Comparison of ENCODE assay signal across 27 cellular contexts in genomic region chr20:46025376-46025783, GRCh38. TPM values are rescaled to one million over a fixed set of nuclear protein-coding genes. Genes with fewer than 3 reads are reported as not detected.
DNase-seq lines count a peak whose midpoint lies in the region; ATAC-seq, FAIRE-seq and TF ChIP-seq lines count a peak whose summit lies in the region.
"Had no signal": no experiment of that assay in that cellular context is flagged by ENCODE, and none has a peak within 500 bp of the region (broad histone marks: within the 10 kb centered on the region; RNA-seq: fewer than 3 reads in every experiment).

No MANE protein-coding gene starts in this region.

- 0 out of 5 replicates have a peak, but pooled peaks cover 0 to under 1% of the 10 kb centered on the region in 2 experiments for H3K27me3 ChIP-seq in HepG2 (ENCODE audit: control insufficient read depth in 1 of 2, insufficient read depth in 2 of 2, low read length in 2 of 2)
- peaks cover 7 to 10% of the 10 kb centered on the region in 2 donors for H3K27me3 ChIP-seq in right lobe of liver

- no peak overlapping the region for H3K4me2 ChIP-seq in HepG2 (ENCODE audit: low read depth, low read length)

- no TSS peak for BruUV-seq in HepG2 (replicated peaks; lab: Mats Ljungman, UMichigan)

- H3K27ac ChIP-seq in HepG2 (ENCODE audit: extremely low read length, insufficient read depth, low read length) (no peak overlapping the region), right lobe of liver (no peak overlapping the region), temporal lobe (ENCODE audit: low read depth, low read length) (peak overlapping the region; percentile 44)
- H3K27ac ChIP-seq: HL-60 had no signal

- H3K4me1 ChIP-seq in HepG2 (ENCODE audit: insufficient read depth, low read length): peaks cover 18% of the 10 kb centered on the region
- H3K4me1 ChIP-seq in right lobe of liver: no peaks in the 10 kb centered on the region

- intact Hi-C loops in HepG2 (cut with micrococcal nuclease; ENCODE audit: unreplicated experiment) (no loop called here), right lobe of liver (cut with DNase I) (loop anchor here (10.0 kb wide), 2 partner anchors 49 to 149 kb away; no protein-coding TSS in a partner anchor), natural killer cell (cut with micrococcal nuclease) (loop anchor here (10.0 kb wide), 1 partner anchor 659 kb away; the partner anchor contains the start of gene TP53RK)

- TF ChIP-seq RAD21 in HepG2 (CRISPR knock-in tag; IDR thresholded peaks at IDR 0.05): no peak

- H3K4me3 ChIP-seq in HepG2 (replicated peaks in 1 of 3; ENCODE audit: insufficient read depth in 1 of 3, low read depth in 2 of 3, low read length in 3 of 3) (no peak overlapping the region), right lobe of liver (no peak overlapping the region)
- H3K4me3 ChIP-seq: MG63 had no signal

- ATAC-seq in HepG2: no peak
- ATAC-seq in right lobe of liver: no peak
- ATAC-seq in GM18909 (IDR thresholded peaks at IDR 0.05; ENCODE audit: poor library complexity, unreplicated experiment): no peak
- no peak for ATAC-seq in HG03196 (IDR thresholded peaks at IDR 0.05; ENCODE audit: unreplicated experiment)
- no peak for ATAC-seq in natural killer cell
- ATAC-seq: Right ventricle myocardium inferior had no signal

- DNase-seq in HepG2 (ENCODE audit: low spot score) (no peak), right lobe of liver (no peak), NCI-H2227 (lab: John Stamatoyannopoulos, UW; ENCODE audit: unreplicated experiment) (peak; percentile 80), cerebellum (ENCODE audit: low spot score) (peak; percentile 48), natural killer cell (no peak)
- DNase-seq: ACHN, GF-D8, Kasumi-1, MG63, NCI-H1048, NCI-H1694 treated with DMSO at 0.1 percent for 48 hours, NCI-H2107, NCI-H774 had no signal

- in situ Hi-C loops in HepG2 (cut with HindIII; ENCODE audit: extremely low pct_ligation_motif_present, low pct_unique_long_range_greater_than_20kb): loop anchor here (10.0 kb wide), 1 partner anchor 149 kb away; no protein-coding TSS in a partner anchor

- no peak for FAIRE-seq in HepG2 (lab: Jason Lieb, UNC)
- FAIRE-seq: GM19239, H1, RCC 7860 had no signal

- H3K9me3 ChIP-seq in HepG2 (ENCODE audit: low read length) (no peaks in the 10 kb centered on the region), right lobe of liver (no peaks in the 10 kb centered on the region)
- H3K9me3 ChIP-seq: MG63 had no signal

- no peaks in the 10 kb centered on the region for H3K36me3 ChIP-seq in HepG2 (replicated peaks in 1 of 2; ENCODE audit: control insufficient read depth in 1 of 2, insufficient read depth in 2 of 2, low read length in 2 of 2)
- H3K36me3 ChIP-seq in right lobe of liver: no peaks in the 10 kb centered on the region
- H3K36me3 ChIP-seq: MG63 had no signal

- H3K27me3 Mint-ChIP-seq in natural killer cell (ENCODE audit: low read depth in 2 of 2): peaks cover 44 to 52% of the 10 kb centered on the region in 2 donors

- no peaks in the 10 kb centered on the region for H3K36me3 Mint-ChIP-seq in natural killer cell
- H3K36me3 Mint-ChIP-seq: IgD-negative memory B cell had no signal

- no peak overlapping the region for H3K9ac ChIP-seq in HepG2 (ENCODE audit: insufficient read depth, low read depth, low read length)

- no peak overlapping the region for H3K27ac Mint-ChIP-seq in natural killer cell
- H3K27ac Mint-ChIP-seq: CD14-positive monocyte; T-helper 2 cell treated with Interferon-gamma antibody and Interleukin-4, amounts not matched to agents 5 μg/mL and 100 μg/mL, for 36 hours had no signal

- no peak overlapping the region for H2AFZ ChIP-seq in HepG2 (ENCODE audit: low read length)

- peaks cover 25 to 26% of the 10 kb centered on the region in 2 donors for H3K4me1 Mint-ChIP-seq in natural killer cell

- POLR2A ChIA-PET in HepG2 (lab: Yijun Ruan, JAX): no interaction called here

- no peaks in the 10 kb centered on the region for H3K79me2 ChIP-seq in HepG2 (ENCODE audit: insufficient read depth, low read length)

- no peaks in the 10 kb centered on the region for H3K9me3 Mint-ChIP-seq in natural killer cell
- H3K9me3 Mint-ChIP-seq: IgD-negative memory B cell; T-helper 2 cell treated with Interferon-gamma antibody and Interleukin-4, amounts not matched to agents 5 μg/mL and 100 μg/mL, for 36 hours had no signal

- no peak overlapping the region for H3K4me3 Mint-ChIP-seq in natural killer cell
- H3K4me3 Mint-ChIP-seq: CD14-positive monocyte; IgD-negative memory B cell; T-helper 2 cell treated with Interferon-gamma antibody and Interleukin-4, amounts not matched to agents 5 μg/mL and 100 μg/mL, for 36 hours had no signal

- CTCF ChIA-PET in HepG2 (lab: Yijun Ruan, JAX; ENCODE audit: low intra/inter-chr PET ratio, low total read pairs): interaction anchor here (1.0 kb wide), 1 partner anchor 149 kb away, joined by 3 read pairs; no protein-coding TSS in a partner anchor

- WGBS in HepG2 (ENCODE audit: low lambda C conversion rate): 20% methylated on average over 10 of the region's 10 CpGs
- 51% methylated on average over 10 of the region's 10 CpGs for WGBS in right lobe of liver (ENCODE audit: insufficient coverage, low coverage, low lambda C conversion rate, missing lambda C conversion rate)

- TF ChIP-seq POLR2A in HepG2 (IDR thresholded peaks at IDR 0.05; ENCODE audit: insufficient read depth in 1 of 2, low read depth in 2 of 2, low read length in 2 of 2): no peak
- TF ChIP-seq POLR2A in right lobe of liver (IDR thresholded peaks at IDR 0.05): no peak

- H4K20me1 ChIP-seq in HepG2 (ENCODE audit: insufficient read depth, low read length): peaks cover 26% of the 10 kb centered on the region

- TF ChIP-seq CTCF in HepG2 (CRISPR knock-in tag; IDR thresholded peaks at IDR 0.05) (no peak), right lobe of liver (IDR thresholded peaks at IDR 0.05) (no peak), natural killer cell (IDR thresholded peaks at IDR 0.05) (no peak)

- TF ChIP-seq EP300 in HepG2 (IDR thresholded peaks at IDR 0.05; ENCODE audit: low read depth in 2 of 2, low read length in 2 of 2) (no peak), HepG2 (CRISPR knock-in tag; IDR thresholded peaks at IDR 0.05; ENCODE audit: borderline replicate concordance) (no peak)

RNA-seq across cellular contexts. Expression of gene SLC12A5, which starts 3.6 kb away (rescaled TPM):
- total RNA-seq in HepG2 (2016; rRNA removed; fragmentation: Illumina TruSeq; extraction: Trizol) (5.3 and 5.4 TPM in 2 replicates), right lobe of liver (under 1 TPM in 3 of 6 experiments, not detected in 3; 0.32 to 0.91 (median 0.64) TPM), cerebellum (26.0 TPM), temporal lobe (17.2 TPM), natural killer cell (under 1 TPM in 1 of 3 donors, not detected in 2; 0.85 TPM)
- 2.8 and 4.0 TPM in 2 replicates for total RNA-seq in HepG2 (2016; cell fraction: cytosol; rRNA removed; fragmentation: Illumina TruSeq; extraction: Trizol; ENCODE audit: low read depth)
- total RNA-seq in HepG2 (2016; cell fraction: insoluble cytoplasmic fraction; rRNA removed; fragmentation: Illumina TruSeq; extraction: Trizol): 4.2 and 4.4 TPM in 2 replicates
- 3.5 and 4.1 TPM in 2 replicates for total RNA-seq in HepG2 (2016; cell fraction: membrane; rRNA removed; fragmentation: Illumina TruSeq; extraction: Trizol)
- total RNA-seq in HepG2 (2016; cell fraction: nucleus; rRNA removed; fragmentation: Illumina TruSeq; extraction: Trizol): 3.0 and 3.9 TPM in 2 replicates
- 4.3 and 5.6 TPM in 2 replicates for polyA plus RNA-seq in HepG2 (2011; rRNA removed)
- polyA plus RNA-seq in HepG2 (2011; cell fraction: cytosol; rRNA removed): 4.5 and 6.3 TPM in 2 replicates
- 6.0 and 6.2 TPM in 2 replicates for polyA plus RNA-seq in HepG2 (2011; cell fraction: nucleus; rRNA removed)
- polyA plus RNA-seq in HepG2 (2012): 12.9 and 15.9 TPM in 2 replicates
- polyA plus RNA-seq in HepG2 (2016; cell fraction: cytosol; fragmentation: Illumina TruSeq; extraction: Trizol; ENCODE audit: low read depth): 27.8 and 30.6 TPM in 2 replicates
- polyA plus RNA-seq in HepG2 (2016; cell fraction: insoluble cytoplasmic fraction; fragmentation: Illumina TruSeq; extraction: Trizol; ENCODE audit: low read depth): 18.0 and 19.7 TPM in 2 replicates
- 33.5 and 42.8 TPM in 2 replicates for polyA plus RNA-seq in HepG2 (2016; cell fraction: membrane; fragmentation: Illumina TruSeq; extraction: Trizol; ENCODE audit: low read depth)
- polyA plus RNA-seq in HepG2 (2016; cell fraction: nucleus; fragmentation: Illumina TruSeq; extraction: Trizol; ENCODE audit: insufficient read depth, low read depth): 14.1 and 18.5 TPM in 2 replicates
- 2.3 and 2.5 TPM in 2 replicates for polyA minus RNA-seq in HepG2 (2011; rRNA and poly(A)+ RNA removed; ENCODE audit: low replicate concordance)
- 1.7 and 1.8 TPM in 2 replicates for polyA minus RNA-seq in HepG2 (2011; cell fraction: cytosol; rRNA and poly(A)+ RNA removed)
- 3.5 and 3.7 TPM in 2 replicates for polyA minus RNA-seq in HepG2 (2011; cell fraction: nucleus; rRNA and poly(A)+ RNA removed)
- total RNA-seq: Daoy, Right ventricle myocardium inferior had no signal
- polyA plus RNA-seq: CD14-positive monocyte had no signal

RNA-seq across cellular contexts. Expression of gene MMP9, which starts 16.7 kb away (rescaled TPM):
- total RNA-seq in HepG2 (2016; rRNA removed; fragmentation: Illumina TruSeq; extraction: Trizol) (not detected in 2 replicates), right lobe of liver (1 to 10 TPM in 4 of 6 experiments, under 1 TPM in 2; 0.61 to 2.4 (median 1.3) TPM), cerebellum (not detected), temporal lobe (0.25 TPM), natural killer cell (1 to 10 TPM; 2.0 to 2.8 (median 2.8) TPM)
- not detected in 2 replicates for total RNA-seq in HepG2 (2016; cell fraction: cytosol; rRNA removed; fragmentation: Illumina TruSeq; extraction: Trizol; ENCODE audit: low read depth)
- total RNA-seq in HepG2 (2016; cell fraction: insoluble cytoplasmic fraction; rRNA removed; fragmentation: Illumina TruSeq; extraction: Trizol): 0.06 TPM in 1 of 2 replicates, not detected in the other
- not detected in 2 replicates for total RNA-seq in HepG2 (2016; cell fraction: membrane; rRNA removed; fragmentation: Illumina TruSeq; extraction: Trizol)
- total RNA-seq in HepG2 (2016; cell fraction: nucleus; rRNA removed; fragmentation: Illumina TruSeq; extraction: Trizol): not detected in 2 replicates
- 0.03 TPM in 1 of 2 replicates, not detected in the other for polyA plus RNA-seq in HepG2 (2011; rRNA removed)
- polyA plus RNA-seq in HepG2 (2011; cell fraction: cytosol; rRNA removed): 0.04 TPM in 1 of 2 replicates, not detected in the other
- not detected in 2 replicates for polyA plus RNA-seq in HepG2 (2011; cell fraction: nucleus; rRNA removed)
- not detected in 2 replicates for polyA plus RNA-seq in HepG2 (2012)
- polyA plus RNA-seq in HepG2 (2016; cell fraction: cytosol; fragmentation: Illumina TruSeq; extraction: Trizol; ENCODE audit: low read depth): not detected in 2 replicates
- not detected in 2 replicates for polyA plus RNA-seq in HepG2 (2016; cell fraction: insoluble cytoplasmic fraction; fragmentation: Illumina TruSeq; extraction: Trizol; ENCODE audit: low read depth)
- not detected in 2 replicates for polyA plus RNA-seq in HepG2 (2016; cell fraction: membrane; fragmentation: Illumina TruSeq; extraction: Trizol; ENCODE audit: low read depth)
- not detected in 2 replicates for polyA plus RNA-seq in HepG2 (2016; cell fraction: nucleus; fragmentation: Illumina TruSeq; extraction: Trizol; ENCODE audit: insufficient read depth, low read depth)
- polyA minus RNA-seq in HepG2 (2011; rRNA and poly(A)+ RNA removed; ENCODE audit: low replicate concordance): not detected in 2 replicates
- not detected in 2 replicates for polyA minus RNA-seq in HepG2 (2011; cell fraction: cytosol; rRNA and poly(A)+ RNA removed)
- not detected in 2 replicates for polyA minus RNA-seq in HepG2 (2011; cell fraction: nucleus; rRNA and poly(A)+ RNA removed)
- total RNA-seq: OCI-LY7, SK-MEL-5 had no signal
- polyA plus RNA-seq: IgD-negative memory B cell had no signal

RNA-seq across cellular contexts. Expression of gene ZNF335, which starts 53.4 kb away (rescaled TPM):
- 6.0 and 13.7 TPM in 2 replicates for total RNA-seq in HepG2 (2016; rRNA removed; fragmentation: Illumina TruSeq; extraction: Trizol)
- total RNA-seq in HepG2 (2016; cell fraction: cytosol; rRNA removed; fragmentation: Illumina TruSeq; extraction: Trizol; ENCODE audit: low read depth): 4.5 and 4.7 TPM in 2 replicates
- total RNA-seq in HepG2 (2016; cell fraction: insoluble cytoplasmic fraction; rRNA removed; fragmentation: Illumina TruSeq; extraction: Trizol): 5.0 and 12.7 TPM in 2 replicates
- 6.7 and 7.0 TPM in 2 replicates for total RNA-seq in HepG2 (2016; cell fraction: membrane; rRNA removed; fragmentation: Illumina TruSeq; extraction: Trizol)
- 18.8 and 22.0 TPM in 2 replicates for total RNA-seq in HepG2 (2016; cell fraction: nucleus; rRNA removed; fragmentation: Illumina TruSeq; extraction: Trizol)
- polyA plus RNA-seq in HepG2 (2011; rRNA removed): 9.7 and 12.3 TPM in 2 replicates
- polyA plus RNA-seq in HepG2 (2011; cell fraction: cytosol; rRNA removed): 3.3 and 4.6 TPM in 2 replicates
- polyA plus RNA-seq in HepG2 (2011; cell fraction: nucleus; rRNA removed): 62.4 and 81.3 TPM in 2 replicates
- polyA plus RNA-seq in HepG2 (2012): 5.7 and 8.0 TPM in 2 replicates
- 1.5 TPM in 2 replicates for polyA plus RNA-seq in HepG2 (2016; cell fraction: cytosol; fragmentation: Illumina TruSeq; extraction: Trizol; ENCODE audit: low read depth)
- 5.1 and 7.0 TPM in 2 replicates for polyA plus RNA-seq in HepG2 (2016; cell fraction: insoluble cytoplasmic fraction; fragmentation: Illumina TruSeq; extraction: Trizol; ENCODE audit: low read depth)
- polyA plus RNA-seq in HepG2 (2016; cell fraction: membrane; fragmentation: Illumina TruSeq; extraction: Trizol; ENCODE audit: low read depth): 2.9 and 3.1 TPM in 2 replicates
- polyA plus RNA-seq in HepG2 (2016; cell fraction: nucleus; fragmentation: Illumina TruSeq; extraction: Trizol; ENCODE audit: insufficient read depth, low read depth): 40.5 and 45.7 TPM in 2 replicates
- 32.3 and 35.8 TPM in 2 replicates for polyA minus RNA-seq in HepG2 (2011; rRNA and poly(A)+ RNA removed; ENCODE audit: low replicate concordance)
- 3.4 and 4.0 TPM in 2 replicates for polyA minus RNA-seq in HepG2 (2011; cell fraction: cytosol; rRNA and poly(A)+ RNA removed)
- 42.4 and 45.0 TPM in 2 replicates for polyA minus RNA-seq in HepG2 (2011; cell fraction: nucleus; rRNA and poly(A)+ RNA removed)
- total RNA-seq in right lobe of liver: 1 to 10 TPM; 6.5 to 9.3 (median 7.8) TPM
- 17.1 TPM for total RNA-seq in cerebellum
- total RNA-seq in temporal lobe: 8.1 TPM
- total RNA-seq in natural killer cell: 100 to 1,000 TPM; 101 to 119 (median 102) TPM

Comparison
In these comparisons a context has a peak if more than half of its experiments do, and no peak if none do; other contexts are left out.
1. DNase-seq: peak in NCI-H2227 (single experiment) and cerebellum (single experiment); none in HepG2 (single experiment), right lobe of liver (0 of 3) and natural killer cell (single experiment).